Comparison of ENCODE assay signal across 9 cellular contexts in genomic region chr1:182143154-182143657, GRCh38.
A peak's percentile ranks its signal among the peaks of the same experiment; 100 is the strongest.
DNase-seq lines count a peak whose midpoint lies in the region; ATAC-seq lines count a peak whose summit lies in the region.
"Had no signal": no experiment of that assay in that cellular context is flagged by ENCODE, and none has a peak within 500 bp of the region (broad histone marks: within the 10 kb centered on the region; RNA-seq: fewer than 3 reads in every experiment).

No MANE protein-coding gene starts in this region.

- H3K27me3 ChIP-seq in ectodermal cell (ENCODE audit: control insufficient read depth, insufficient read depth, low read length, poor library complexity, severe bottlenecking) = no peaks in the 10 kb centered on the region

- no peak overlapping the region for H3K4me3 Mint-ChIP-seq in activated CD8-positive, alpha-beta T cell treated with anti-CD3 and anti-CD28 coated beads, Interleukin-2, amount 10 ng/mL, durations not matched to agents 7 days and 5 days
- H3K4me3 Mint-ChIP-seq: T-helper 1 cell treated with Interleukin-12 subunit alpha and Interleukin-12 subunit beta and Interleukin-4 antibody, amounts not matched to agents 30 μg/mL and 1 μg/mL, for 36 hours had no signal

- CTCF ChIA-PET in activated CD8-positive, alpha-beta T cell treated with anti-CD3 and anti-CD28 coated beads, Interleukin-2, amount 10 ng/mL, durations not matched to agents 7 days and 5 days (lab: Charles Lee) = interaction anchor here (0.6 to 13.1 kb wide), 72 partner anchors 9 to 1135 kb away, joined by 3 to 401 read pairs (median 4); partner anchors contain the start of genes GLUL, RNASEL and TEDDM1

- no peaks in the 10 kb centered on the region for H3K9me3 Mint-ChIP-seq in activated CD8-positive, alpha-beta T cell treated with anti-CD3 and anti-CD28 coated beads, Interleukin-2, amount 10 ng/mL, durations not matched to agents 7 days and 5 days (ENCODE audit: insufficient read depth)
- H3K9me3 Mint-ChIP-seq: T-helper 1 cell treated with Interleukin-12 subunit alpha and Interleukin-12 subunit beta and Interleukin-4 antibody, amounts not matched to agents 30 μg/mL and 1 μg/mL, for 36 hours had no signal

- H3K4me1 ChIP-seq in ectodermal cell (ENCODE audit: control insufficient read depth, insufficient read depth, low read length) = peaks cover 19% of the 10 kb centered on the region

- H3K36me3 ChIP-seq in ectodermal cell (ENCODE audit: control insufficient read depth, insufficient read depth, low read length) = no peaks in the 10 kb centered on the region

- WGBS in ectodermal cell, 2 experiments = 23 to 29% methylated on average over 11 of the region's 11 CpGs

- peak; percentile 80 for ATAC-seq in activated CD8-positive, alpha-beta T cell treated with anti-CD3 and anti-CD28 coated beads, Interleukin-2, amount 10 ng/mL, durations not matched to agents 7 days and 5 days
- no peak for ATAC-seq in HG03457 (IDR thresholded peaks at IDR 0.05; ENCODE audit: unreplicated experiment)

- H3K4me1 Mint-ChIP-seq in activated CD8-positive, alpha-beta T cell treated with anti-CD3 and anti-CD28 coated beads, Interleukin-2, amount 10 ng/mL, durations not matched to agents 7 days and 5 days (ENCODE audit: low read depth) = peaks cover 26% of the 10 kb centered on the region

- peak overlapping the region; percentile 64 for H3K27ac ChIP-seq in ectodermal cell (ENCODE audit: insufficient read depth, low read depth, low read length, poor library complexity, severe bottlenecking)

- no peaks in the 10 kb centered on the region for H3K9me3 ChIP-seq in ectodermal cell (ENCODE audit: control insufficient read depth, low read length)

- peaks cover 5% of the 10 kb centered on the region for H3K27me3 Mint-ChIP-seq in activated CD8-positive, alpha-beta T cell treated with anti-CD3 and anti-CD28 coated beads, Interleukin-2, amount 10 ng/mL, durations not matched to agents 7 days and 5 days (ENCODE audit: low read depth)

- H3K27ac Mint-ChIP-seq in activated CD8-positive, alpha-beta T cell treated with anti-CD3 and anti-CD28 coated beads, Interleukin-2, amount 10 ng/mL, durations not matched to agents 7 days and 5 days = no peak overlapping the region
- H3K27ac Mint-ChIP-seq: T-helper 1 cell treated with Interleukin-12 subunit alpha and Interleukin-12 subunit beta and Interleukin-4 antibody, amounts not matched to agents 30 μg/mL and 1 μg/mL, for 36 hours had no signal

- no peak overlapping the region for H3K4me3 ChIP-seq in ectodermal cell (ENCODE audit: insufficient read depth, low read depth, low read length)

- H3K36me3 Mint-ChIP-seq in activated CD8-positive, alpha-beta T cell treated with anti-CD3 and anti-CD28 coated beads, Interleukin-2, amount 10 ng/mL, durations not matched to agents 7 days and 5 days (ENCODE audit: low read depth) = no peaks in the 10 kb centered on the region

- POLR2A ChIA-PET in activated CD8-positive, alpha-beta T cell treated with anti-CD3 and anti-CD28 coated beads, Interleukin-2, amount 10 ng/mL, durations not matched to agents 7 days and 5 days (lab: Charles Lee) = interaction anchor here (0.5 to 1.0 kb wide), 5 partner anchors 105 to 253 kb away, joined by 3 to 5 read pairs (median 3); partner anchors contain the start of gene GLUL

- DNase-seq in DMS114 treated with DMSO at 0.1 percent for 48 hours (lab: John Stamatoyannopoulos, UW; ENCODE audit: unreplicated experiment) (peak; percentile 73), HPDE6-E6E7 (ENCODE audit: extremely low spot score) (peak; percentile 64), NCI-H82 (lab: John Stamatoyannopoulos, UW) (peak; percentile 97), lung microvascular endothelial cell (ENCODE audit: low read depth in 2 of 2) (peak; percentile 83 to 89)
- peak; percentile 89 for DNase-seq in activated CD8-positive, alpha-beta T cell treated with anti-CD3 and anti-CD28 coated beads, Interleukin-2, amount 10 ng/mL, durations not matched to agents 7 days and 5 days
- peak; percentile 85 to 96 for DNase-seq in stimulated activated CD4-positive, alpha-beta T cell treated with anti-CD3 and anti-CD28 coated beads, Interleukin-4, amount 100 ng/mL, for 48 hours (ENCODE audit: low read depth in 2 of 2)
